14 cellular contexts compared by ENCODE assay signal in the genomic region with DNA sequence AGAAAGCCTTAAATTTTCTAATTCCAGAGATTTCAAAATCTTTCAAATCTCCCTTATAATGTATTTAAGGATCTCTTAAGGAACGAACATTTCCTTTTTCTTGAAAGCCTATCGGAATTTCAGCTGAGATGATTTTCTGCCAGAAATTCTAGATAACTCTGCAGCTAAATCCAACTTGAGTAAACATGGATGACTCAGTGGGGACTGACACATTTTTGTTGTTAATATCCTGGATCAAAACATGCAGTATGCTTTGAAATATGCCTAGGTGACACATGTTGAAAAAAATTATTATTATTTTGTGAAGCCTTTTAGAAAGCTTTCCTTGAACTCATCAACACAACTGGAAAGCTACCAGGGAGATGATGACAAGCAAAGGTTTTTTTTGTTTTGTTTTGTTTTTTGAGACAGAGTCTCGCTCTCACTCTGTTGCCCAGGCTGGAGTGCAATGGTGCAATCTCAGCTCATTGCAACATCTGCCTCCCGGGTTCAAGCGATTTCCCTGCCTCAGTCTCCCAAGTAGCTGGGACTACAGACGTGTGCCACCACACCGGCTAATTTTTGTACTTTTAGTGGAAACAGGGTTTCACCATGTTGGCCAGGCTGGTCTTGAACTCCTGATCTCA.
A peak's percentile ranks its signal among the peaks of the same experiment; 100 is the strongest.
DNase-seq lines count a peak whose midpoint lies in the region; ATAC-seq and TF ChIP-seq lines count a peak whose summit lies in the region.
"Had no signal": no experiment of that assay in that cellular context is flagged by ENCODE, and none has a peak within 500 bp of the region (broad histone marks: within the 10 kb centered on the region; RNA-seq: fewer than 3 reads in every experiment).

No MANE protein-coding gene starts in this region.

- H3K4me3 Mint-ChIP-seq in activated T-cell treated with anti-CD3 and anti-CD28 coated beads, Interleukin-2, amount 50 U/mL, for 72 hours = no peak overlapping the region
- H3K4me3 Mint-ChIP-seq in T-helper 2 cell treated with Interferon-gamma antibody and Interleukin-4, amounts not matched to agents 5 μg/mL and 100 μg/mL, for 36 hours = no peak overlapping the region
- H3K4me3 Mint-ChIP-seq: nephron progenitor cell had no signal

- H3K4me3 ChIP-seq in retinal pigment epithelial cell (ENCODE audit: low read length) = no peak overlapping the region
- H3K4me3 ChIP-seq: dorsolateral prefrontal cortex had no signal

- H3K36me3 Mint-ChIP-seq in activated T-cell treated with anti-CD3 and anti-CD28 coated beads, Interleukin-2, amount 50 U/mL, for 72 hours (ENCODE audit: insufficient read depth in 2 of 2) = no peaks in the 10 kb centered on the region
- H3K36me3 Mint-ChIP-seq in T-helper 2 cell treated with Interferon-gamma antibody and Interleukin-4, amounts not matched to agents 5 μg/mL and 100 μg/mL, for 36 hours (ENCODE audit: low read depth) = no peaks in the 10 kb centered on the region

- no peak for TF ChIP-seq CTCF in retinal pigment epithelial cell (conservative IDR thresholded peaks at IDR 0.05; ENCODE audit: low read depth, low read length)

- no peak overlapping the region for H3K27ac Mint-ChIP-seq in activated T-cell treated with anti-CD3 and anti-CD28 coated beads, Interleukin-2, amount 50 U/mL, for 72 hours
- no peak overlapping the region for H3K27ac Mint-ChIP-seq in T-helper 2 cell treated with Interferon-gamma antibody and Interleukin-4, amounts not matched to agents 5 μg/mL and 100 μg/mL, for 36 hours
- H3K27ac Mint-ChIP-seq: nephron progenitor cell had no signal

- H3K4me1 Mint-ChIP-seq in activated T-cell treated with anti-CD3 and anti-CD28 coated beads, Interleukin-2, amount 50 U/mL, for 72 hours (ENCODE audit: low read depth) = no peaks in the 10 kb centered on the region
- no peaks in the 10 kb centered on the region for H3K4me1 Mint-ChIP-seq in T-helper 2 cell treated with Interferon-gamma antibody and Interleukin-4, amounts not matched to agents 5 μg/mL and 100 μg/mL, for 36 hours (ENCODE audit: low read depth)
- H3K4me1 Mint-ChIP-seq: nephron progenitor cell had no signal

- ATAC-seq in SK-N-SH treated with all-trans-retinoic acid at 6 μM for 48 hours = peak; percentile 30; the same call in 1 of the 3 replicates
- no peak for ATAC-seq in HG03354 (IDR thresholded peaks at IDR 0.05; ENCODE audit: poor library complexity, severe bottlenecking, unreplicated experiment)
- no peak for ATAC-seq in activated T-cell treated with anti-CD3 and anti-CD28 coated beads, Interleukin-2, amount 50 U/mL, for 72 hours (replicated peaks in 1 of 2)
- ATAC-seq in HG03457 (IDR thresholded peaks at IDR 0.05; ENCODE audit: unreplicated experiment) = no peak

- H3K27me3 Mint-ChIP-seq in activated T-cell treated with anti-CD3 and anti-CD28 coated beads, Interleukin-2, amount 50 U/mL, for 72 hours (ENCODE audit: low read depth) = no peaks in the 10 kb centered on the region
- peaks cover 6% of the 10 kb centered on the region for H3K27me3 Mint-ChIP-seq in T-helper 2 cell treated with Interferon-gamma antibody and Interleukin-4, amounts not matched to agents 5 μg/mL and 100 μg/mL, for 36 hours (ENCODE audit: low read depth)

- no peaks in the 10 kb centered on the region for H3K9me3 Mint-ChIP-seq in activated T-cell treated with anti-CD3 and anti-CD28 coated beads, Interleukin-2, amount 50 U/mL, for 72 hours
- H3K9me3 Mint-ChIP-seq in T-helper 2 cell treated with Interferon-gamma antibody and Interleukin-4, amounts not matched to agents 5 μg/mL and 100 μg/mL, for 36 hours = no peaks in the 10 kb centered on the region
- H3K9me3 Mint-ChIP-seq: nephron progenitor cell had no signal

- DNase-seq in HCEC 1CT (peak; percentile 65), fibroblast of the conjunctiva (ENCODE audit: low read depth) (peak; percentile 31), retinal pigment epithelial cell (ENCODE audit: low read depth) (peak; percentile 72)
- DNase-seq in activated T-cell treated with anti-CD3 and anti-CD28 coated beads, Interleukin-2, amount 50 U/mL, for 72 hours = no peak
- no peak for DNase-seq in T-helper 2 cell treated with Interferon-gamma antibody and Interleukin-4, amounts not matched to agents 5 μg/mL and 100 μg/mL, for 36 hours (ENCODE audit: low spot score)
- DNase-seq: activated CD4-positive, CD25-positive, alpha-beta regulatory T cell treated with anti-CD3 and anti-CD28 coated beads, Interleukin-2, amount 50 U/mL, for 72 hours; dorsolateral prefrontal cortex; H7; MM.1S; nephron progenitor cell; substantia nigra had no signal

TF ChIP-seq in SK-N-SH treated with all-trans-retinoic acid at 6 μM for 48 hours, 23 proteins besides CTCF, POLR2A, EP300 and RAD21:
- TF ChIP-seq, protein P1, sequence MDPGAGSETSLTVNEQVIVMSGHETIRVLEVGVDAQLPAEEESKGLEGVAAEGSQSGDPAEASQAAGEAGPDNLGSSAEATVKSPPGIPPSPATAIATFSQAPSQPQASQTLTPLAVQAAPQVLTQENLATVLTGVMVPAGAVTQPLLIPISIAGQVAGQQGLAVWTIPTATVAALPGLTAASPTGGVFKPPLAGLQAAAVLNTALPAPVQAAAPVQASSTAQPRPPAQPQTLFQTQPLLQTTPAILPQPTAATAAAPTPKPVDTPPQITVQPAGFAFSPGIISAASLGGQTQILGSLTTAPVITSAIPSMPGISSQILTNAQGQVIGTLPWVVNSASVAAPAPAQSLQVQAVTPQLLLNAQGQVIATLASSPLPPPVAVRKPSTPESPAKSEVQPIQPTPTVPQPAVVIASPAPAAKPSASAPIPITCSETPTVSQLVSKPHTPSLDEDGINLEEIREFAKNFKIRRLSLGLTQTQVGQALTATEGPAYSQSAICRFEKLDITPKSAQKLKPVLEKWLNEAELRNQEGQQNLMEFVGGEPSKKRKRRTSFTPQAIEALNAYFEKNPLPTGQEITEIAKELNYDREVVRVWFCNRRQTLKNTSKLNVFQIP (CRISPR knock-in tag; IDR thresholded peaks at IDR 0.05; ENCODE audit: borderline replicate concordance, low read depth) = no peak

Comparison
In these comparisons a context has a peak if more than half of its experiments do, and no peak if none do; other contexts are left out.
1. DNase-seq: peak in HCEC 1CT (single experiment), fibroblast of the conjunctiva (single experiment) and retinal pigment epithelial cell (single experiment); none in activated T-cell treated with anti-CD3 and anti-CD28 coated beads, Interleukin-2, amount 50 U/mL, for 72 hours (0 of 2) and T-helper 2 cell treated with Interferon-gamma antibody and Interleukin-4, amounts not matched to agents 5 μg/mL and 100 μg/mL, for 36 hours (single experiment).